ENCODE assay signal across 20 cellular contexts in genomic region chr18:59229681-59230443, GRCh38. TPM values are rescaled to one million over a fixed set of nuclear protein-coding genes. Genes with fewer than 3 reads are reported as not detected.
"Had no signal": no experiment of that assay in that cellular context is flagged by ENCODE, and none has a peak within 500 bp of the region (broad histone marks: within the 10 kb centered on the region; RNA-seq: fewer than 3 reads in every experiment).

No MANE protein-coding gene starts in this region.

- H3K4me1 ChIP-seq: left lung, pancreas, sigmoid colon had no signal

- H3K4me1 Mint-ChIP-seq: memory B cell; naive thymus-derived CD8-positive, alpha-beta T cell; stimulated activated memory B cell treated with anti-CD40 and anti-IgM and Interleukin-4, amounts not matched to agents 10 μg/mL and 1 μg/mL and 100 μg/mL, for 72 hours had no signal

- ATAC-seq: activated CD4-positive, CD25-positive, alpha-beta regulatory T cell treated with anti-CD3 and anti-CD28 coated beads, Interleukin-2, amount 50 U/mL, for 24 hours; left lung; naive thymus-derived CD8-positive, alpha-beta T cell; pancreas; stimulated activated memory B cell treated with anti-CD40 and anti-IgM and Interleukin-4, amounts not matched to agents 10 μg/mL and 1 μg/mL and 100 μg/mL, for 72 hours had no signal

- H3K4me3 Mint-ChIP-seq: activated naive CD8-positive, alpha-beta T cell; memory B cell; naive thymus-derived CD8-positive, alpha-beta T cell; stimulated activated memory B cell treated with anti-CD40 and anti-IgM and Interleukin-4, amounts not matched to agents 10 μg/mL and 1 μg/mL and 100 μg/mL, for 72 hours had no signal

- H3K36me3 ChIP-seq: left lung, pancreas, sigmoid colon had no signal

- H3K27ac ChIP-seq: left lung, pancreas, sigmoid colon had no signal

- H3K9me3 Mint-ChIP-seq: memory B cell; stimulated activated memory B cell treated with anti-CD40 and anti-IgM and Interleukin-4, amounts not matched to agents 10 μg/mL and 1 μg/mL and 100 μg/mL, for 72 hours had no signal

- H3K36me3 Mint-ChIP-seq: activated naive CD8-positive, alpha-beta T cell; memory B cell; naive thymus-derived CD8-positive, alpha-beta T cell; stimulated activated memory B cell treated with anti-CD40 and anti-IgM and Interleukin-4, amounts not matched to agents 10 μg/mL and 1 μg/mL and 100 μg/mL, for 72 hours had no signal

- H3K4me3 ChIP-seq: left lung, pancreas, sigmoid colon had no signal

- H3K27me3 ChIP-seq: pancreas had no signal

- H3K27ac Mint-ChIP-seq: activated naive CD8-positive, alpha-beta T cell; memory B cell; naive thymus-derived CD8-positive, alpha-beta T cell; stimulated activated memory B cell treated with anti-CD40 and anti-IgM and Interleukin-4, amounts not matched to agents 10 μg/mL and 1 μg/mL and 100 μg/mL, for 72 hours had no signal

- DNase-seq: activated CD8-positive, alpha-beta memory T cell treated with anti-CD3 and anti-CD28 coated beads, Interleukin-2, amount 50 U/mL, for 48 hours; activated gamma-delta T cell treated with Interleukin-2 at 50 U/mL for 16 hours; amniotic stem cell; hippocampal formation; left lung; naive thymus-derived CD8-positive, alpha-beta T cell; pancreas; sigmoid colon; stimulated activated CD4-positive, alpha-beta T cell treated with anti-CD3 and anti-CD28 coated beads, Interleukin-2, amount 100 ng/mL, for 24 hours; T1000 had no signal

RNA-seq across cellular contexts. Expression of gene GRP, which starts 9.9 kb away (rescaled TPM):
- total RNA-seq: cardiac septum; glomerular endothelial cell; mucosa of gallbladder; naive thymus-derived CD8-positive, alpha-beta T cell; ureter had no signal
- polyA plus RNA-seq: esophagus; keratinocyte; naive thymus-derived CD8-positive, alpha-beta T cell had no signal

RNA-seq across cellular contexts. Expression of gene RAX, which starts 43.4 kb away (rescaled TPM):
- total RNA-seq: cardiac septum; glomerular endothelial cell; left lung; mucosa of gallbladder; naive thymus-derived CD8-positive, alpha-beta T cell; pancreas; sigmoid colon; ureter had no signal
- polyA plus RNA-seq: keratinocyte; naive thymus-derived CD8-positive, alpha-beta T cell; pancreas; sigmoid colon had no signal
